13 cellular contexts compared by ENCODE assay signal in genomic region chr13:100707818-100708740, GRCh38. TPM values are rescaled to one million over a fixed set of nuclear protein-coding genes. Genes with fewer than 3 reads are reported as not detected.
DNase-seq lines count a peak whose midpoint lies in the region; ATAC-seq and TF ChIP-seq lines count a peak whose summit lies in the region.
"Had no signal": no experiment of that assay in that cellular context is flagged by ENCODE, and none has a peak within 500 bp of the region (broad histone marks: within the 10 kb centered on the region; RNA-seq: fewer than 3 reads in every experiment).

No MANE protein-coding gene starts in this region.

- H3K27me3 Mint-ChIP-seq in type B pancreatic cell: no peaks in the 10 kb centered on the region

- H3K4me3 Mint-ChIP-seq in type B pancreatic cell: no peak overlapping the region

- H3K4me3 ChIP-seq in fibroblast of mammary gland (ENCODE audit: control insufficient read depth, low read depth, low read length) (no peak overlapping the region), lower leg skin (ENCODE audit: low read depth, poor library complexity, severe bottlenecking) (no peak overlapping the region)
- H3K4me3 ChIP-seq: ascending aorta, gastroesophageal sphincter, GM23248, vagina had no signal

- intact Hi-C loops in lower leg skin (cut with DNase I; ENCODE audit: low total_unique reads): no loop called here

- no peaks in the 10 kb centered on the region for H3K9me3 Mint-ChIP-seq in type B pancreatic cell

- DNase-seq in stimulated activated CD4-positive, alpha-beta T cell treated with anti-CD3 and anti-CD28 coated beads, Interleukin-15, amount 100 ng/mL, for 24 hours: peak; percentile 27
- no peak for DNase-seq in stimulated activated CD4-positive, alpha-beta T cell treated with anti-CD3 and anti-CD28 coated beads, Interleukin-4, amount 100 ng/mL, for 1 hour
- DNase-seq in NCI-H226 (peak; percentile 54), fibroblast of mammary gland (ENCODE audit: low read depth) (peak; percentile 57), lower leg skin (ENCODE audit: low spot score in 2 of 2) (no peak), NCI-H1092 treated with DMSO at 0.1 percent for 48 hours (lab: John Stamatoyannopoulos, UW) (no peak), type B pancreatic cell (ENCODE audit: extremely low spot score, unreplicated experiment) (no peak)
- DNase-seq: BE2C, GM23248 had no signal

- TF ChIP-seq POLR2A in lower leg skin (IDR thresholded peaks at IDR 0.05): no peak

- H3K36me3 Mint-ChIP-seq in type B pancreatic cell: no peaks in the 10 kb centered on the region

- TF ChIP-seq CTCF in fibroblast of mammary gland (conservative IDR thresholded peaks at IDR 0.05; ENCODE audit: control insufficient read depth, insufficient read depth, low read depth, low read length) (no peak), lower leg skin (IDR thresholded peaks at IDR 0.05) (no peak), type B pancreatic cell (conservative IDR thresholded peaks at IDR 0.05) (no peak)

- WGBS in lower leg skin, 2 donors: 81 to 82% methylated on average over 12 of the region's 12 CpGs

- no peak overlapping the region for H3K27ac Mint-ChIP-seq in type B pancreatic cell

- no peak for ATAC-seq in GM21360 (IDR thresholded peaks at IDR 0.05; ENCODE audit: unreplicated experiment)
- ATAC-seq: gastroesophageal sphincter had no signal

- H3K4me1 Mint-ChIP-seq in type B pancreatic cell (ENCODE audit: unreplicated experiment): no peaks in the 10 kb centered on the region

RNA-seq across cellular contexts. Expression of gene TMTC4, which starts 33.5 kb away (rescaled TPM):
- total RNA-seq in lower leg skin (10 to 100 TPM in 3 of 4 donors, 1 to 10 TPM in 1; 8.8 to 13.2 (median 11.1) TPM), type B pancreatic cell (ENCODE audit: low replicate concordance) (44.5 and 45.2 TPM in 2 replicates)

Comparison
In these comparisons a context has a peak if more than half of its experiments do, and no peak if none do; other contexts are left out.
1. DNase-seq: peak in stimulated activated CD4-positive, alpha-beta T cell treated with anti-CD3 and anti-CD28 coated beads, Interleukin-15, amount 100 ng/mL, for 24 hours (single experiment), NCI-H226 (single experiment) and fibroblast of mammary gland (single experiment); none in stimulated activated CD4-positive, alpha-beta T cell treated with anti-CD3 and anti-CD28 coated beads, Interleukin-4, amount 100 ng/mL, for 1 hour (single experiment), lower leg skin (0 of 2), NCI-H1092 treated with DMSO at 0.1 percent for 48 hours (single experiment) and type B pancreatic cell (single experiment).